ENCODE assay signal across 17 cellular contexts in the genomic region with DNA sequence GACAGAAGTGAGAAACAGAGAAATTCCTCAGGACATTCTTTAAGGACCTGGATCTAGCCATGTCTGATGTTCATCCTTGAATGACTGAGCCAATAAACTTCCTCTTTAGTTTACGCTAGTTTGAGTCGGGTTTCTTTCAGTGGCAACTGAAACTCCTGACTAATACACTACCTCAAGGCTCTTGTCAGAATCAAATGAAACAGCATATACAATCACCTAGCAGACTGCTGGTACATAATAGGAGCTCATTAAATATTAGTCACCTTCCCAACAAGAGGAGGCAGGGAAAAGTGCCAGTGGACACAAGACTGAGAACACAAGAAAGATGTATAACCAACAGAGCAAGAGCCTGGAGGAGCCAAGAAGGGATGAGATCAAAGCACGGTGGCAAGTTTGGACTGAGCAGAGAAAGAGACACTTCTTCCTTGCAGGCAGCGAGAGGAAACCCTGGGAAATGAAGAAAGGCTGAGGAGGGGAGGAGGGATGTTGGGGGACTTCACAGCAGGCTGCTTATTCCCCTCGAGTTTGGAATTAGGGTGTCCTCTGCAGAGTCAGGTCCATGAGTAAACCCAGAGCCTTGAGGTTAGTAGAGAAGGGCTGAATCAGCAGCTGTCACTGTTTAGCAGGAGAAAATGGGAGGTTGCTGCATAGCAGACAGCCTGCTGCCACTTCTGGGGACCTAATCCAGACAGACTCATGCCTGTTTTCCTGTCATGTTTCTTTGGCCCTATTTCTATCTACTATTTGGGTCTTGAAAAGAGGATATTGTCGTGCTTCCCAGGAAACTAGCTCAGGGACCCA.
DNase-seq lines count a peak whose midpoint lies in the region; ATAC-seq, FAIRE-seq and TF ChIP-seq lines count a peak whose summit lies in the region.
"Had no signal": no experiment of that assay in that cellular context is flagged by ENCODE, and none has a peak within 500 bp of the region (broad histone marks: within the 10 kb centered on the region; RNA-seq: fewer than 3 reads in every experiment).

No MANE protein-coding gene starts in this region.

- H3K4me2 ChIP-seq in OCI-LY3 (ENCODE audit: low read length) (peak overlapping the region; percentile 35), GM23338 (no peak overlapping the region)

- no peaks in the 10 kb centered on the region for H3K36me3 ChIP-seq in OCI-LY3 (replicated peaks; ENCODE audit: low read depth, low read length)
- H3K36me3 ChIP-seq in GM23338 (ENCODE audit: insufficient read depth), result no peaks in the 10 kb centered on the region
- H3K36me3 ChIP-seq: upper lobe of right lung had no signal

- H3K27me3 Mint-ChIP-seq in HFFc6 (ENCODE audit: insufficient read depth) (peaks cover 3% of the 10 kb centered on the region), GM23338 (ENCODE audit: insufficient read depth, low read depth, poor library complexity) (peaks cover 2% of the 10 kb centered on the region)

- no peak overlapping the region for H3K9ac ChIP-seq in OCI-LY3 (ENCODE audit: low read length)

- no peaks in the 10 kb centered on the region for H3K9me3 Mint-ChIP-seq in HFFc6
- no peaks in the 10 kb centered on the region for H3K9me3 Mint-ChIP-seq in GM23338
- H3K9me3 Mint-ChIP-seq: T-helper 1 cell treated with Interleukin-12 subunit alpha and Interleukin-12 subunit beta and Interleukin-4 antibody, amounts not matched to agents 30 μg/mL and 1 μg/mL, for 36 hours had no signal

- H3K4me1 Mint-ChIP-seq in HFFc6 (ENCODE audit: low read depth) (peaks cover 29% of the 10 kb centered on the region), GM23338 (peaks cover 8% of the 10 kb centered on the region; the same call in 2 of the 3 replicates)

- no peak overlapping the region for H3K27ac ChIP-seq in OCI-LY3 (ENCODE audit: low read length)
- no peak overlapping the region for H3K27ac ChIP-seq in GM23338 (ENCODE audit: low read depth)
- H3K27ac ChIP-seq: upper lobe of right lung had no signal

- H3K27ac Mint-ChIP-seq in HFFc6, result peak overlapping the region; percentile 18; the same call in 1 of the 2 replicates
- H3K27ac Mint-ChIP-seq in GM23338, result no peak overlapping the region
- H3K27ac Mint-ChIP-seq: T-helper 1 cell treated with Interleukin-12 subunit alpha and Interleukin-12 subunit beta and Interleukin-4 antibody, amounts not matched to agents 30 μg/mL and 1 μg/mL, for 36 hours had no signal

- no peak overlapping the region for H3K4me3 Mint-ChIP-seq in HFFc6
- no peak overlapping the region for H3K4me3 Mint-ChIP-seq in GM23338
- H3K4me3 Mint-ChIP-seq: T-helper 1 cell treated with Interleukin-12 subunit alpha and Interleukin-12 subunit beta and Interleukin-4 antibody, amounts not matched to agents 30 μg/mL and 1 μg/mL, for 36 hours had no signal

- ATAC-seq in GM18499 (IDR thresholded peaks at IDR 0.05; ENCODE audit: insufficient read depth, unreplicated experiment) (peak; percentile 69), GM23338 (no peak)
- ATAC-seq: activated CD4-positive, CD25-positive, alpha-beta regulatory T cell treated with anti-CD3 and anti-CD28 coated beads, Interleukin-2, amount 50 U/mL, for 24 hours; left ventricle myocardium superior; stimulated activated naive CD8-positive, alpha-beta T cell treated with anti-CD3 and anti-CD28 coated beads, Interleukin-15, Interleukin-2, amounts not matched to agents 100 U/mL and 50 U/mL, for 24 hours; upper lobe of right lung had no signal

- H2AFZ ChIP-seq in OCI-LY3 (ENCODE audit: low read depth, low read length) (no peak overlapping the region), GM23338 (no peak overlapping the region)

- no peaks in the 10 kb centered on the region for H3K9me2 ChIP-seq in GM23338 (ENCODE audit: insufficient read depth)

- H3F3A ChIP-seq in GM23338 (replicated peaks; ENCODE audit: low read depth), result no peaks in the 10 kb centered on the region

- TF ChIP-seq CTCF in HFFc6 (IDR thresholded peaks at IDR 0.05), result no peak
- TF ChIP-seq CTCF in OCI-LY3 (IDR thresholded peaks at IDR 0.05; ENCODE audit: low read depth, low read length), result no peak
- TF ChIP-seq CTCF in GM23338 (conservative IDR thresholded peaks at IDR 0.05; ENCODE audit: low read depth in 2 of 2), result no peak
- no peak for TF ChIP-seq CTCF in D721Med (IDR thresholded peaks at IDR 0.05; ENCODE audit: insufficient read depth, missing control alignments)

- no peaks in the 10 kb centered on the region for H4K20me1 ChIP-seq in OCI-LY3 (ENCODE audit: insufficient read depth, low read length)
- no peaks in the 10 kb centered on the region for H4K20me1 ChIP-seq in GM23338 (replicated peaks; ENCODE audit: insufficient read depth)

- no peak for FAIRE-seq in D721Med (lab: Jason Lieb, UNC)
- FAIRE-seq: GM12891 had no signal

- no peaks in the 10 kb centered on the region for H3K9me3 ChIP-seq in OCI-LY3 (ENCODE audit: insufficient read depth, low read length)
- H3K9me3 ChIP-seq: Caco-2, upper lobe of right lung had no signal

- H3K79me2 ChIP-seq in OCI-LY3 (ENCODE audit: low read length), result no peaks in the 10 kb centered on the region
- no peaks in the 10 kb centered on the region for H3K79me2 ChIP-seq in GM23338 (replicated peaks; ENCODE audit: insufficient read depth)

- no peaks in the 10 kb centered on the region for H3K36me3 Mint-ChIP-seq in HFFc6 (ENCODE audit: low read depth)
- no peaks in the 10 kb centered on the region for H3K36me3 Mint-ChIP-seq in GM23338 (ENCODE audit: low read depth)

- H3K4me3 ChIP-seq in OCI-LY3 (ENCODE audit: low read length) (no peak overlapping the region), GM23338 (no peak overlapping the region)
- H3K4me3 ChIP-seq: upper lobe of right lung had no signal

- peaks cover 14% of the 10 kb centered on the region for H3K4me1 ChIP-seq in OCI-LY3 (ENCODE audit: low read length)
- no peaks in the 10 kb centered on the region for H3K4me1 ChIP-seq in GM23338 (ENCODE audit: insufficient read depth)
- H3K4me1 ChIP-seq: upper lobe of right lung had no signal

- peaks cover 31% of the 10 kb centered on the region for H3K27me3 ChIP-seq in OCI-LY3 (ENCODE audit: low read depth, low read length)
- no peaks in the 10 kb centered on the region for H3K27me3 ChIP-seq in GM23338 (ENCODE audit: insufficient read depth)
- H3K27me3 ChIP-seq: upper lobe of right lung had no signal

- DNase-seq in HFFc6 (peak; percentile 43), islet precursor cell (peak; percentile 33), GM23338 (ENCODE audit: low spot score) (no peak), HPDE6-E6E7 (ENCODE audit: extremely low spot score) (no peak), NCI-H345 (lab: John Stamatoyannopoulos, UW) (no peak), D721Med (ENCODE audit: insufficient read length, low spot score) (no peak)
- DNase-seq: activated naive CD4-positive, alpha-beta T cell treated with anti-CD3 and anti-CD28 coated beads, Interleukin-2, amount 50 U/mL, for 16 hours; Caco-2; left ventricle myocardium superior; posterior cingulate gyrus; stimulated activated naive CD8-positive, alpha-beta T cell treated with anti-CD3 and anti-CD28 coated beads, Interleukin-15, Interleukin-2, amounts not matched to agents 100 U/mL and 50 U/mL, for 24 hours; upper lobe of right lung had no signal

TF ChIP-seq in GM23338, 12 proteins besides CTCF, POLR2A, EP300 and RAD21 (continues in another document):
- TF ChIP-seq ZNF114 (CRISPR knock-in tag; IDR thresholded peaks at IDR 0.05) (no peak), NANOG (IDR thresholded peaks at IDR 0.05; ENCODE audit: borderline replicate concordance) (no peak)

Comparison
In these comparisons a context has a peak if more than half of its experiments do, and no peak if none do; other contexts are left out.
1. DNase-seq: peak in HFFc6 (single experiment) and islet precursor cell (single experiment); none in GM23338 (single experiment), HPDE6-E6E7 (single experiment), NCI-H345 (single experiment) and D721Med (single experiment).